Comparison of ENCODE assay signal across 1 cellular context in genomic region chr1:40379785-40380452, GRCh38.
TF ChIP-seq lines count a peak whose summit lies in the region.

No MANE protein-coding gene starts in this region.

TF ChIP-seq in GM12878, 131 proteins besides CTCF, POLR2A, EP300 and RAD21:
- TF ChIP-seq POLR2AphosphoS5 (IDR thresholded peaks at IDR 0.05; ENCODE audit: low read length): 0 out of 2 replicates have a peak, but pooled peaks have one; percentile 23
- no peak for TF ChIP-seq SREBF2 (IDR thresholded peaks at IDR 0.05; ENCODE audit: low read length)
